In the genomic region with DNA sequence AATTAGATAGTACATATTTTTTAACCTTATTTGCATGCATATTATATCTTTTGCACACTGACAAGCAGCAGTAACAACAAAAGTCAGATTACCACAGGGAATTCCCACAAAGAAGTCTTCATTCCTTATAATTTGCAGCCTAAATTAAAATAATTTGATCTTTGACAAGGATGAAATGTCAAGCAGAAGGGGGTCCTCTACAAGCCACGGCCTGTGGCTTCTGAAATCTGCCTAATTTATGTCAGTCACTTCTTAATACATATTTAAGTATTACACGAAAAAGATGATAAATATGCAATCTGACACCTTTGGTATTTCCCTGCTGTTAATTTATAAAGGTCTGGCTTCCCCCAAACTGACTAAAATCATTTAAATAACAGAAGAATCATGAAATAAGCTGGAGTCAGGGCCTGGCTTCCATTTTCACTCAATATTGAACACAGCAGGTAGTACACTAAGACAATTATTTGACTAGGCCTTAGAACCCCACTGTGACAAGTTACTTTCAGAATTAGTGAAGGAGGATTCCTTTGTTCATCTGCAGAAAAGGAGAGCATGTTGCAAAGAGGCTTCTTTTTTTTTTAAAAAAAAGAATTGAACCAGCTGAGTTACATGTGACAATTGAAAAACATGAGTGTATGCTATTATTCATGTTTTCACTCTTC, we compare ENCODE assay signal across 1 cellular context.
TF ChIP-seq lines count a peak whose summit lies in the region.

No MANE protein-coding gene starts in this region.

TF ChIP-seq in GM23338, 12 proteins besides CTCF, POLR2A, EP300 and RAD21 (continued from another document):
- TF ChIP-seq, protein P1, sequence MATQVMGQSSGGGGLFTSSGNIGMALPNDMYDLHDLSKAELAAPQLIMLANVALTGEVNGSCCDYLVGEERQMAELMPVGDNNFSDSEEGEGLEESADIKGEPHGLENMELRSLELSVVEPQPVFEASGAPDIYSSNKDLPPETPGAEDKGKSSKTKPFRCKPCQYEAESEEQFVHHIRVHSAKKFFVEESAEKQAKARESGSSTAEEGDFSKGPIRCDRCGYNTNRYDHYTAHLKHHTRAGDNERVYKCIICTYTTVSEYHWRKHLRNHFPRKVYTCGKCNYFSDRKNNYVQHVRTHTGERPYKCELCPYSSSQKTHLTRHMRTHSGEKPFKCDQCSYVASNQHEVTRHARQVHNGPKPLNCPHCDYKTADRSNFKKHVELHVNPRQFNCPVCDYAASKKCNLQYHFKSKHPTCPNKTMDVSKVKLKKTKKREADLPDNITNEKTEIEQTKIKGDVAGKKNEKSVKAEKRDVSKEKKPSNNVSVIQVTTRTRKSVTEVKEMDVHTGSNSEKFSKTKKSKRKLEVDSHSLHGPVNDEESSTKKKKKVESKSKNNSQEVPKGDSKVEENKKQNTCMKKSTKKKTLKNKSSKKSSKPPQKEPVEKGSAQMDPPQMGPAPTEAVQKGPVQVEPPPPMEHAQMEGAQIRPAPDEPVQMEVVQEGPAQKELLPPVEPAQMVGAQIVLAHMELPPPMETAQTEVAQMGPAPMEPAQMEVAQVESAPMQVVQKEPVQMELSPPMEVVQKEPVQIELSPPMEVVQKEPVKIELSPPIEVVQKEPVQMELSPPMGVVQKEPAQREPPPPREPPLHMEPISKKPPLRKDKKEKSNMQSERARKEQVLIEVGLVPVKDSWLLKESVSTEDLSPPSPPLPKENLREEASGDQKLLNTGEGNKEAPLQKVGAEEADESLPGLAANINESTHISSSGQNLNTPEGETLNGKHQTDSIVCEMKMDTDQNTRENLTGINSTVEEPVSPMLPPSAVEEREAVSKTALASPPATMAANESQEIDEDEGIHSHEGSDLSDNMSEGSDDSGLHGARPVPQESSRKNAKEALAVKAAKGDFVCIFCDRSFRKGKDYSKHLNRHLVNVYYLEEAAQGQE (IDR thresholded peaks at IDR 0.05; ENCODE audit: unreplicated experiment), result no peak
- no peak for TF ChIP-seq ZNF331 (CRISPR knock-in tag; IDR thresholded peaks at IDR 0.05; ENCODE audit: low read depth)
- no peak for TF ChIP-seq ZNF114 (CRISPR knock-in tag; IDR thresholded peaks at IDR 0.05)
TF ChIP-seq in GM23338: peak in this region for 0.
